ENCODE assay signal across 1 cellular context in the genomic region with DNA sequence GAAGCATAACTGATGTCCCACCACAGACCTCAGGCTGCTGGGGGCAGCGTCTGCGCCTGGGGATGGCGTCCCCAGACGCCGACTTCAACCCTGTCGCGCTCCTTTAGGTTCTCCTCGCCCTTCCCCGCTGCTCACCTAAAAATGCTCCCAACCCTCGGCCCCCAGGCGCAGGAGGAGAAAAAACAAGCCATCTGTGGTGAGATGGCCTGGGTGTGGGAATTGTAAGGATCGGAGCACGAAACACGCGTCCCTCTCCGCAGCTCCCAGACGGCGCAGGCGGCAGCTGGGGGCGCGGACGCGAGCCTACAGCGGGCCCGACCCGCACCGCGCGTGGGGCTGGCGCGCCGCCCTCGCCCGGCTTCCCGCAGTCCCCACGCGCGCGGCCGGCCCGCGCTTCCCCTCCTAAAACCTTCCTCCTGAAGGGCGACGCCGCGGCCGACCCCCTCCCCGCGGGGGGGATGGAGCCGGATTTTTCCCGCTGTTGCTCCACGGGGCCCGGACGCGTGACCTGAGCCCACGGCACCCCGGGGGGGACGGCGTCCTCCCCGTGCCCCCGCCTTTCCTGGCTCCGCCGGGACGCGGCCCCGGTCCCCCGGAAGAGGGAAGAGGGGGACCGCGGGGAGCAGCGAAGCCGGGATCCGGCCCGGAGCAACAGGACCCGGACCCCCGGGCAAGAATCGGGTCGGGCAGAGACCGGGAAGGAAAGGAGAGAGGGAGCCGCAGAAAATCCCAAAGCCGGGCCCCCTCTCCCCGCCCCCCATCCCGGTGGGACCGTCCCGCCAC.
TF ChIP-seq lines count a peak whose summit lies in the region.

No MANE protein-coding gene starts in this region.

TF ChIP-seq in GM23338, 12 proteins besides CTCF, POLR2A, EP300 and RAD21 (continued from another document):
- TF ChIP-seq, protein P1, sequence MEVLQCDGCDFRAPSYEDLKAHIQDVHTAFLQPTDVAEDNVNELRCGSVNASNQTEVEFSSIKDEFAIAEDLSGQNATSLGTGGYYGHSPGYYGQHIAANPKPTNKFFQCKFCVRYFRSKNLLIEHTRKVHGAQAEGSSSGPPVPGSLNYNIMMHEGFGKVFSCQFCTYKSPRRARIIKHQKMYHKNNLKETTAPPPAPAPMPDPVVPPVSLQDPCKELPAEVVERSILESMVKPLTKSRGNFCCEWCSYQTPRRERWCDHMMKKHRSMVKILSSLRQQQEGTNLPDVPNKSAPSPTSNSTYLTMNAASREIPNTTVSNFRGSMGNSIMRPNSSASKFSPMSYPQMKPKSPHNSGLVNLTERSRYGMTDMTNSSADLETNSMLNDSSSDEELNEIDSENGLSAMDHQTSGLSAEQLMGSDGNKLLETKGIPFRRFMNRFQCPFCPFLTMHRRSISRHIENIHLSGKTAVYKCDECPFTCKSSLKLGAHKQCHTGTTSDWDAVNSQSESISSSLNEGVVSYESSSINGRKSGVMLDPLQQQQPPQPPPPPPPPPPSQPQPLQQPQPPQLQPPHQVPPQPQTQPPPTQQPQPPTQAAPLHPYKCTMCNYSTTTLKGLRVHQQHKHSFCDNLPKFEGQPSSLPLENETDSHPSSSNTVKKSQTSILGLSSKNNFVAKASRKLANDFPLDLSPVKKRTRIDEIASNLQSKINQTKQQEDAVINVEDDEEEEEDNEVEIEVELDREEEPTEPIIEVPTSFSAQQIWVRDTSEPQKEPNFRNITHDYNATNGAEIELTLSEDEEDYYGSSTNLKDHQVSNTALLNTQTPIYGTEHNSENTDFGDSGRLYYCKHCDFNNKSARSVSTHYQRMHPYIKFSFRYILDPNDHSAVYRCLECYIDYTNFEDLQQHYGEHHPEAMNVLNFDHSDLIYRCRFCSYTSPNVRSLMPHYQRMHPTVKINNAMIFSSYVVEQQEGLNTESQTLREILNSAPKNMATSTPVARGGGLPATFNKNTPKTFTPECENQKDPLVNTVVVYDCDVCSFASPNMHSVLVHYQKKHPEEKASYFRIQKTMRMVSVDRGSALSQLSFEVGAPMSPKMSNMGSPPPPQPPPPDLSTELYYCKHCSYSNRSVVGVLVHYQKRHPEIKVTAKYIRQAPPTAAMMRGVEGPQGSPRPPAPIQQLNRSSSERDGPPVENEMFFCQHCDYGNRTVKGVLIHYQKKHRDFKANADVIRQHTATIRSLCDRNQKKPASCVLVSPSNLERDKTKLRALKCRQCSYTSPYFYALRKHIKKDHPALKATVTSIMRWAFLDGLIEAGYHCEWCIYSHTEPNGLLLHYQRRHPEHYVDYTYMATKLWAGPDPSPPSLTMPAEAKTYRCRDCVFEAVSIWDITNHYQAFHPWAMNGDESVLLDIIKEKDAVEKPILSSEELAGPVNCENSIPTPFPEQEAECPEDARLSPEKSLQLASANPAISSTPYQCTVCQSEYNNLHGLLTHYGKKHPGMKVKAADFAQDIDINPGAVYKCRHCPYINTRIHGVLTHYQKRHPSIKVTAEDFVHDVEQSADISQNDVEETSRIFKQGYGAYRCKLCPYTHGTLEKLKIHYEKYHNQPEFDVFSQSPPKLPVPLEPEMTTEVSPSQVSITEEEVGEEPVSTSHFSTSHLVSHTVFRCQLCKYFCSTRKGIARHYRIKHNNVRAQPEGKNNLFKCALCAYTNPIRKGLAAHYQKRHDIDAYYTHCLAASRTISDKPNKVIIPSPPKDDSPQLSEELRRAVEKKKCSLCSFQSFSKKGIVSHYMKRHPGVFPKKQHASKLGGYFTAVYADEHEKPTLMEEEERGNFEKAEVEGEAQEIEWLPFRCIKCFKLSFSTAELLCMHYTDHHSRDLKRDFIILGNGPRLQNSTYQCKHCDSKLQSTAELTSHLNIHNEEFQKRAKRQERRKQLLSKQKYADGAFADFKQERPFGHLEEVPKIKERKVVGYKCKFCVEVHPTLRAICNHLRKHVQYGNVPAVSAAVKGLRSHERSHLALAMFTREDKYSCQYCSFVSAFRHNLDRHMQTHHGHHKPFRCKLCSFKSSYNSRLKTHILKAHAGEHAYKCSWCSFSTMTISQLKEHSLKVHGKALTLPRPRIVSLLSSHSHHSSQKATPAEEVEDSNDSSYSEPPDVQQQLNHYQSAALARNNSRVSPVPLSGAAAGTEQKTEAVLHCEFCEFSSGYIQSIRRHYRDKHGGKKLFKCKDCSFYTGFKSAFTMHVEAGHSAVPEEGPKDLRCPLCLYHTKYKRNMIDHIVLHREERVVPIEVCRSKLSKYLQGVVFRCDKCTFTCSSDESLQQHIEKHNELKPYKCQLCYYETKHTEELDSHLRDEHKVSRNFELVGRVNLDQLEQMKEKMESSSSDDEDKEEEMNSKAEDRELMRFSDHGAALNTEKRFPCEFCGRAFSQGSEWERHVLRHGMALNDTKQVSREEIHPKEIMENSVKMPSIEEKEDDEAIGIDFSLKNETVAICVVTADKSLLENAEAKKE (CRISPR knock-in tag; IDR thresholded peaks at IDR 0.05): no peak
- TF ChIP-seq, protein P2, sequence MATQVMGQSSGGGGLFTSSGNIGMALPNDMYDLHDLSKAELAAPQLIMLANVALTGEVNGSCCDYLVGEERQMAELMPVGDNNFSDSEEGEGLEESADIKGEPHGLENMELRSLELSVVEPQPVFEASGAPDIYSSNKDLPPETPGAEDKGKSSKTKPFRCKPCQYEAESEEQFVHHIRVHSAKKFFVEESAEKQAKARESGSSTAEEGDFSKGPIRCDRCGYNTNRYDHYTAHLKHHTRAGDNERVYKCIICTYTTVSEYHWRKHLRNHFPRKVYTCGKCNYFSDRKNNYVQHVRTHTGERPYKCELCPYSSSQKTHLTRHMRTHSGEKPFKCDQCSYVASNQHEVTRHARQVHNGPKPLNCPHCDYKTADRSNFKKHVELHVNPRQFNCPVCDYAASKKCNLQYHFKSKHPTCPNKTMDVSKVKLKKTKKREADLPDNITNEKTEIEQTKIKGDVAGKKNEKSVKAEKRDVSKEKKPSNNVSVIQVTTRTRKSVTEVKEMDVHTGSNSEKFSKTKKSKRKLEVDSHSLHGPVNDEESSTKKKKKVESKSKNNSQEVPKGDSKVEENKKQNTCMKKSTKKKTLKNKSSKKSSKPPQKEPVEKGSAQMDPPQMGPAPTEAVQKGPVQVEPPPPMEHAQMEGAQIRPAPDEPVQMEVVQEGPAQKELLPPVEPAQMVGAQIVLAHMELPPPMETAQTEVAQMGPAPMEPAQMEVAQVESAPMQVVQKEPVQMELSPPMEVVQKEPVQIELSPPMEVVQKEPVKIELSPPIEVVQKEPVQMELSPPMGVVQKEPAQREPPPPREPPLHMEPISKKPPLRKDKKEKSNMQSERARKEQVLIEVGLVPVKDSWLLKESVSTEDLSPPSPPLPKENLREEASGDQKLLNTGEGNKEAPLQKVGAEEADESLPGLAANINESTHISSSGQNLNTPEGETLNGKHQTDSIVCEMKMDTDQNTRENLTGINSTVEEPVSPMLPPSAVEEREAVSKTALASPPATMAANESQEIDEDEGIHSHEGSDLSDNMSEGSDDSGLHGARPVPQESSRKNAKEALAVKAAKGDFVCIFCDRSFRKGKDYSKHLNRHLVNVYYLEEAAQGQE (IDR thresholded peaks at IDR 0.05; ENCODE audit: unreplicated experiment): no peak
- no peak for TF ChIP-seq ZNF331 (CRISPR knock-in tag; IDR thresholded peaks at IDR 0.05; ENCODE audit: low read depth)
TF ChIP-seq in GM23338: peak in this region for 0.
